Comparison of ENCODE assay signal across 8 cellular contexts in genomic region chr3:9727041-9727595, GRCh38. TPM values are rescaled to one million over a fixed set of nuclear protein-coding genes. Genes with fewer than 3 reads are reported as not detected.
DNase-seq lines count a peak whose midpoint lies in the region; ATAC-seq and TF ChIP-seq lines count a peak whose summit lies in the region.

No MANE protein-coding gene starts in this region.

- DNase-seq in T-helper 2 cell = peak in 4 of 5 experiments; percentile 32 to 84 (median 49)
- DNase-seq in colonic mucosa = no peak
- peak; percentile 41 to 60 for DNase-seq in stimulated activated CD4-positive, alpha-beta T cell treated with anti-CD3 and anti-CD28 coated beads, Interleukin-15, amount 100 ng/mL, for 48 hours (ENCODE audit: low read depth in 2 of 2)
- DNase-seq in medulla oblongata (ENCODE audit: extremely low spot score) = no peak
- DNase-seq in DMS79 (lab: John Stamatoyannopoulos, UW) = no peak

- H3K4me1 ChIP-seq in BLaER1 (peaks cover 32% of the 10 kb centered on the region), colonic mucosa (peaks cover 4% of the 10 kb centered on the region)

- H4K20me1 ChIP-seq in BLaER1 = peaks cover 4% of the 10 kb centered on the region

- intact Hi-C loops in colonic mucosa (cut with DNase I) = no loop called here

- no peaks in the 10 kb centered on the region for H3K9me3 ChIP-seq in BLaER1
- H3K9me3 ChIP-seq in colonic mucosa = no peaks in the 10 kb centered on the region

- H3K27me3 ChIP-seq in BLaER1 (no peaks in the 10 kb centered on the region), colonic mucosa (no peaks in the 10 kb centered on the region)

- ATAC-seq in HG02938 (IDR thresholded peaks at IDR 0.05; ENCODE audit: unreplicated experiment) (peak; percentile 31), GM18519 (IDR thresholded peaks at IDR 0.05; ENCODE audit: low FRiP score, unreplicated experiment) (no peak)

- H3K4me3 ChIP-seq in BLaER1 (0 out of 2 replicates have a peak overlapping the region, but pooled peaks have one; percentile 38), colonic mucosa (no peak overlapping the region)

- H3K9ac ChIP-seq in BLaER1 = no peak overlapping the region
- H3K9ac ChIP-seq in colonic mucosa (ENCODE audit: low read depth in 2 of 2, low read length in 2 of 2) = no peak overlapping the region

- H3K36me3 ChIP-seq in BLaER1 (no peaks in the 10 kb centered on the region), colonic mucosa (no peaks in the 10 kb centered on the region)

- H3K27ac ChIP-seq in BLaER1 (peak overlapping the region; percentile 62; the same call in 1 of the 2 replicates), colonic mucosa (no peak overlapping the region)

- H3K4me2 ChIP-seq in BLaER1 = peak overlapping the region; percentile 56

- peak; percentile 17 for TF ChIP-seq CTCF in colonic mucosa (IDR thresholded peaks at IDR 0.05)

RNA-seq across cellular contexts. Expression of gene BRPF1, which starts 4.4 kb away (rescaled TPM):
- total RNA-seq in colonic mucosa = 10 to 100 TPM; 13.6 to 18.7 TPM

RNA-seq across cellular contexts. Expression of gene OGG1, which starts 22.6 kb away (rescaled TPM):
- 10 to 100 TPM; 19.1 to 24.9 TPM for total RNA-seq in colonic mucosa

RNA-seq across cellular contexts. Expression of gene CPNE9, which starts 23.5 kb away (rescaled TPM):
- total RNA-seq in colonic mucosa = not detected

RNA-seq across cellular contexts. Expression of gene CAMK1, which starts 42.6 kb away (rescaled TPM):
- 10 to 100 TPM in 1 of 2 donors, 1 to 10 TPM in 1; 7.8 to 16.5 TPM for total RNA-seq in colonic mucosa

Comparison
In these comparisons a context has a peak if more than half of its experiments do, and no peak if none do; other contexts are left out.
1. DNase-seq: peak in T-helper 2 cell (4 of 5) and stimulated activated CD4-positive, alpha-beta T cell treated with anti-CD3 and anti-CD28 coated beads, Interleukin-15, amount 100 ng/mL, for 48 hours (2 of 2); none in colonic mucosa (single experiment), medulla oblongata (single experiment) and DMS79 (single experiment).